In genomic region chr2:181573140-181573736, GRCh38 we compare ENCODE assay signal across 8 cellular contexts.
DNase-seq lines count a peak whose midpoint lies in the region; ATAC-seq and TF ChIP-seq lines count a peak whose summit lies in the region.

No MANE protein-coding gene starts in this region.

- H3K27me3 Mint-ChIP-seq in activated CD8-positive, alpha-beta T cell treated with anti-CD3 and anti-CD28 coated beads for 36 hours, result peaks cover 5% of the 10 kb centered on the region
- H3K27me3 Mint-ChIP-seq in activated CD8-positive, alpha-beta T cell treated with anti-CD3 and anti-CD28 coated beads, Interleukin-2, amount 10 ng/mL, durations not matched to agents 7 days and 5 days (ENCODE audit: low read depth), result peaks cover 8% of the 10 kb centered on the region

- no peak overlapping the region for H3K4me3 Mint-ChIP-seq in activated CD8-positive, alpha-beta T cell treated with anti-CD3 and anti-CD28 coated beads for 36 hours
- H3K4me3 Mint-ChIP-seq in activated CD8-positive, alpha-beta T cell treated with anti-CD3 and anti-CD28 coated beads, Interleukin-2, amount 10 ng/mL, durations not matched to agents 7 days and 5 days, result no peak overlapping the region

- H3K36me3 Mint-ChIP-seq in activated CD8-positive, alpha-beta T cell treated with anti-CD3 and anti-CD28 coated beads for 36 hours (ENCODE audit: low read depth), result no peaks in the 10 kb centered on the region
- H3K36me3 Mint-ChIP-seq in activated CD8-positive, alpha-beta T cell treated with anti-CD3 and anti-CD28 coated beads, Interleukin-2, amount 10 ng/mL, durations not matched to agents 7 days and 5 days (ENCODE audit: low read depth), result no peaks in the 10 kb centered on the region

- peak; percentile 41 for TF ChIP-seq CTCF in activated CD8-positive, alpha-beta T cell treated with anti-CD3 and anti-CD28 coated beads for 36 hours (IDR thresholded peaks at IDR 0.05)

- POLR2A ChIA-PET in activated CD8-positive, alpha-beta T cell treated with anti-CD3 and anti-CD28 coated beads for 36 hours (lab: Charles Lee), result no interaction called here
- POLR2A ChIA-PET in activated CD8-positive, alpha-beta T cell treated with anti-CD3 and anti-CD28 coated beads, Interleukin-2, amount 10 ng/mL, durations not matched to agents 7 days and 5 days (lab: Charles Lee), result interaction anchor here (0.6 kb wide), 1 partner anchor 58 kb away, joined by 3 read pairs; no protein-coding TSS in a partner anchor

- H3K9me3 Mint-ChIP-seq in activated CD8-positive, alpha-beta T cell treated with anti-CD3 and anti-CD28 coated beads for 36 hours, result no peaks in the 10 kb centered on the region
- H3K9me3 Mint-ChIP-seq in activated CD8-positive, alpha-beta T cell treated with anti-CD3 and anti-CD28 coated beads, Interleukin-2, amount 10 ng/mL, durations not matched to agents 7 days and 5 days (ENCODE audit: insufficient read depth), result no peaks in the 10 kb centered on the region

- intact Hi-C loops in activated CD8-positive, alpha-beta T cell treated with anti-CD3 and anti-CD28 coated beads for 36 hours (cut with micrococcal nuclease), result loop anchor here (5.0 kb wide), 1 partner anchor 139 kb away; no protein-coding TSS in a partner anchor

- no peak overlapping the region for H3K27ac Mint-ChIP-seq in activated CD8-positive, alpha-beta T cell treated with anti-CD3 and anti-CD28 coated beads for 36 hours
- no peak overlapping the region for H3K27ac Mint-ChIP-seq in activated CD8-positive, alpha-beta T cell treated with anti-CD3 and anti-CD28 coated beads, Interleukin-2, amount 10 ng/mL, durations not matched to agents 7 days and 5 days

- ATAC-seq in activated CD8-positive, alpha-beta T cell treated with anti-CD3 and anti-CD28 coated beads for 36 hours, result no peak
- ATAC-seq in activated CD8-positive, alpha-beta T cell treated with anti-CD3 and anti-CD28 coated beads, Interleukin-2, amount 10 ng/mL, durations not matched to agents 7 days and 5 days, result no peak
- no peak for ATAC-seq in GM21390 (IDR thresholded peaks at IDR 0.05; ENCODE audit: unreplicated experiment)

- DNase-seq in activated CD8-positive, alpha-beta T cell treated with anti-CD3 and anti-CD28 coated beads for 36 hours, result no peak
- DNase-seq in activated CD8-positive, alpha-beta T cell treated with anti-CD3 and anti-CD28 coated beads, Interleukin-2, amount 10 ng/mL, durations not matched to agents 7 days and 5 days, result no peak
- peak; percentile 46 for DNase-seq in NCI-H460 (ENCODE audit: extremely low read depth, low read depth)
- peak; percentile 37 for DNase-seq in epidermal melanocyte (ENCODE audit: insufficient read length, low spot score)
- peak; percentile 6 for DNase-seq in smooth muscle cell of the brain vasculature (ENCODE audit: low read depth, low spot score)
- DNase-seq in mesenteric fat pad (ENCODE audit: low spot score), result no peak
- no peak for DNase-seq in activated CD4-positive, alpha-beta T cell treated with anti-CD3 and anti-CD28 coated beads, Interleukin-2, amount 50 U/mL, for 48 hours

- CTCF ChIA-PET in activated CD8-positive, alpha-beta T cell treated with anti-CD3 and anti-CD28 coated beads for 36 hours (lab: Charles Lee), result interaction anchor here (0.8 to 9.3 kb wide), 10 partner anchors 12 to 481 kb away, joined by 3 to 79 read pairs (median 4); no protein-coding TSS in a partner anchor
- CTCF ChIA-PET in activated CD8-positive, alpha-beta T cell treated with anti-CD3 and anti-CD28 coated beads, Interleukin-2, amount 10 ng/mL, durations not matched to agents 7 days and 5 days (lab: Charles Lee), result interaction anchor here (0.7 to 6.0 kb wide), 12 partner anchors 11 to 324 kb away, joined by 3 to 106 read pairs (median 3); partner anchors contain the start of gene CERKL

- H3K4me1 Mint-ChIP-seq in activated CD8-positive, alpha-beta T cell treated with anti-CD3 and anti-CD28 coated beads for 36 hours (ENCODE audit: low read depth), result no peaks in the 10 kb centered on the region
- H3K4me1 Mint-ChIP-seq in activated CD8-positive, alpha-beta T cell treated with anti-CD3 and anti-CD28 coated beads, Interleukin-2, amount 10 ng/mL, durations not matched to agents 7 days and 5 days (ENCODE audit: low read depth), result no peaks in the 10 kb centered on the region

Comparison
In these comparisons a context has a peak if more than half of its experiments do, and no peak if none do; other contexts are left out.
1. DNase-seq: peak in NCI-H460 (single experiment), epidermal melanocyte (single experiment) and smooth muscle cell of the brain vasculature (single experiment); none in activated CD8-positive, alpha-beta T cell treated with anti-CD3 and anti-CD28 coated beads for 36 hours (single experiment), activated CD8-positive, alpha-beta T cell treated with anti-CD3 and anti-CD28 coated beads, Interleukin-2, amount 10 ng/mL, durations not matched to agents 7 days and 5 days (single experiment), mesenteric fat pad (single experiment) and activated CD4-positive, alpha-beta T cell treated with anti-CD3 and anti-CD28 coated beads, Interleukin-2, amount 50 U/mL, for 48 hours (0 of 2).